Comparison of ENCODE assay signal across 8 cellular contexts in genomic region chr15:99507732-99508571, GRCh38. TPM values are rescaled to one million over a fixed set of nuclear protein-coding genes. Genes with fewer than 3 reads are reported as not detected.
DNase-seq lines count a peak whose midpoint lies in the region; ATAC-seq, FAIRE-seq and TF ChIP-seq lines count a peak whose summit lies in the region.

No MANE protein-coding gene starts in this region.

- H3K23ac ChIP-seq in IMR-90 (ENCODE audit: low read depth, low read length), result peak overlapping the region; percentile 70
- H3K23ac ChIP-seq in H1 (ENCODE audit: insufficient read length), result no peak overlapping the region

- H2BK120ac ChIP-seq in IMR-90 (ENCODE audit: low read depth, low read length), result peak overlapping the region; percentile 60
- no peak overlapping the region for H2BK120ac ChIP-seq in H1 (replicated peaks; ENCODE audit: low read depth, low read length)

- H3K27ac ChIP-seq in IMR-90 (ENCODE audit: insufficient read depth, low read length), result peak overlapping the region; percentile 86
- H3K27ac ChIP-seq in H1 (ENCODE audit: low read depth, low read length), result no peak overlapping the region
- peak overlapping the region; percentile 39 for H3K27ac ChIP-seq in rectal smooth muscle tissue (ENCODE audit: low read depth, low read length)

- H3K23me2 ChIP-seq in H1 (ENCODE audit: low read depth, low read length), result no peaks in the 10 kb centered on the region

- H4K5ac ChIP-seq in IMR-90 (ENCODE audit: low read depth, low read length) (peak overlapping the region; percentile 65), H1 (ENCODE audit: insufficient read length, low read depth, low read length) (no peak overlapping the region)

- peak overlapping the region; percentile 8 for H2AK9ac ChIP-seq in IMR-90 (replicated peaks; ENCODE audit: low read depth, low read length, poor library complexity)

- H2AFZ ChIP-seq in IMR-90 (replicated peaks; ENCODE audit: low read length, poor library complexity) (peak overlapping the region; percentile 79), H1 (ENCODE audit: low read length) (0 out of 2 replicates have a peak overlapping the region, but pooled peaks have one; percentile 45)

- H3K56ac ChIP-seq in IMR-90 (ENCODE audit: extremely low read depth, insufficient read depth, low read length), result no peak overlapping the region
- no peak overlapping the region for H3K56ac ChIP-seq in H1 (replicated peaks; ENCODE audit: insufficient read length, low read depth, low read length)

- H3K27me3 ChIP-seq in IMR-90 (ENCODE audit: control insufficient read depth, insufficient read depth, low read length), result no peaks in the 10 kb centered on the region; the same call in 1 of the 2 replicates
- H3K27me3 ChIP-seq in H1 (replicated peaks in 1 of 4; ENCODE audit: control insufficient read depth in 3 of 4, extremely low read depth in 1 of 4, insufficient read depth in 3 of 4, low read length in 3 of 4), result no peaks in the 10 kb centered on the region; a peak in 1 of 7 replicates
- no peaks in the 10 kb centered on the region for H3K27me3 ChIP-seq in rectal smooth muscle tissue (ENCODE audit: control insufficient read depth, insufficient read depth, low read length)

- dilution Hi-C loops in IMR-90 (cut with HindIII; ENCODE audit: low sequenced_read_pairs, unreplicated experiment), result no loop called here

- TF ChIP-seq RAD21 in IMR-90 (IDR thresholded peaks at IDR 0.05; ENCODE audit: low read length) (no peak), H1 (IDR thresholded peaks at IDR 0.05 in 1 of 2, conservative IDR thresholded peaks at IDR 0.05 in 1 of 2; ENCODE audit: low read depth in 2 of 2, low read length in 2 of 2) (no peak)

- TF ChIP-seq EP300 in H1 (IDR thresholded peaks at IDR 0.05; ENCODE audit: borderline replicate concordance in 1 of 2, low read depth in 2 of 2, low read length in 2 of 2), result no peak

- DNase-seq in IMR-90 (no peak), H1 (ENCODE audit: low read depth in 1 of 2, low spot score in 2 of 2) (no peak), 8988T (no peak), NCI-H82 treated with DMSO at 0.1 percent for 48 hours (lab: John Stamatoyannopoulos, UW; ENCODE audit: unreplicated experiment) (no peak)

- H3K9me3 ChIP-seq in IMR-90 (ENCODE audit: control insufficient read depth, insufficient read depth, low read length) (no peaks in the 10 kb centered on the region), H1 (ENCODE audit: insufficient read depth in 2 of 2, low read depth in 1 of 2, low read length in 1 of 2) (no peaks in the 10 kb centered on the region)

- intact Hi-C loops in IMR-90 (cut with micrococcal nuclease), result no loop called here

- ATAC-seq in GM19351 (IDR thresholded peaks at IDR 0.05; ENCODE audit: unreplicated experiment) (peak; percentile 26), IMR-90 (ENCODE audit: low read depth) (peak; percentile 80), HG03442 (IDR thresholded peaks at IDR 0.05; ENCODE audit: unreplicated experiment) (no peak), GM18907 (IDR thresholded peaks at IDR 0.05; ENCODE audit: unreplicated experiment) (no peak)

- H2AK5ac ChIP-seq in IMR-90 (ENCODE audit: low read depth, low read length) (peak overlapping the region; percentile 14; the same call in 1 of the 2 replicates), H1 (ENCODE audit: low read depth, low read length) (no peak overlapping the region)

- no peak overlapping the region; the same call in 1 of the 2 replicates for H2BK12ac ChIP-seq in H1 (ENCODE audit: low read depth, low read length)

- peak overlapping the region; percentile 77 for H4K91ac ChIP-seq in IMR-90 (ENCODE audit: insufficient read depth, low read depth, low read length)
- no peak overlapping the region for H4K91ac ChIP-seq in H1 (replicated peaks; ENCODE audit: insufficient read length, low read length)

- no peak overlapping the region for H3K4me3 ChIP-seq in IMR-90 (ENCODE audit: insufficient read depth, low read depth, low read length)
- no peak overlapping the region for H3K4me3 ChIP-seq in H1 (ENCODE audit: extremely low read depth in 1 of 4, insufficient read depth in 2 of 4, low read depth in 3 of 4, low read length in 4 of 4)
- H3K4me3 ChIP-seq in rectal smooth muscle tissue (ENCODE audit: low read length), result no peak overlapping the region

- in situ Hi-C loops in IMR-90 (cut with MboI; ENCODE audit: low sequenced_read_pairs), result no loop called here

- H2BK20ac ChIP-seq in IMR-90 (ENCODE audit: low read depth, low read length), result peak overlapping the region; percentile 86; the same call in 1 of the 2 replicates
- no peak overlapping the region for H2BK20ac ChIP-seq in H1 (ENCODE audit: low read length)

- WGBS in IMR-90 (ENCODE audit: extremely low coverage in 2 of 2, insufficient read length in 1 of 2), 2 experiments, result 24% methylated on average over 12 of the region's 23 CpGs; no CpG with 5 or more reads in 1 of the 2 experiments
- 81% methylated on average over 23 of the region's 23 CpGs; no CpG with 5 or more reads in 1 of the 2 experiments for WGBS in H1 (ENCODE audit: extremely low coverage in 1 of 2, insufficient coverage in 1 of 2, insufficient read length in 1 of 2, insufficient replicate concordance in 2 of 2, low coverage in 1 of 2, low lambda C conversion rate in 2 of 2, missing lambda C conversion rate in 1 of 2), 2 experiments

- H3K79me2 ChIP-seq in H1 (ENCODE audit: control insufficient read depth in 1 of 2, insufficient read depth in 2 of 2, low read length in 2 of 2), result no peaks in the 10 kb centered on the region

- peak overlapping the region; percentile 47; the same call in 1 of the 2 replicates for H3K14ac ChIP-seq in IMR-90 (replicated peaks; ENCODE audit: low read depth, low read length)
- no peak overlapping the region for H3K14ac ChIP-seq in H1 (ENCODE audit: insufficient read length)

- H4K20me1 ChIP-seq in IMR-90 (ENCODE audit: insufficient read depth, low read length) (no peaks in the 10 kb centered on the region), H1 (replicated peaks in 1 of 2; ENCODE audit: control insufficient read depth in 1 of 2, insufficient read depth in 2 of 2, low read length in 2 of 2) (no peaks in the 10 kb centered on the region)

- H2BK5ac ChIP-seq in IMR-90 (ENCODE audit: low read depth, low read length, poor library complexity, severe bottlenecking), result peak overlapping the region; percentile 69
- H2BK5ac ChIP-seq in H1 (ENCODE audit: low read depth, low read length), result no peak overlapping the region

- H2BK15ac ChIP-seq in IMR-90 (ENCODE audit: low read depth, low read length) (peak overlapping the region; percentile 55; the same call in 1 of the 3 replicates), H1 (ENCODE audit: low read length) (no peak overlapping the region)

- no peak for TF ChIP-seq POLR2A in IMR-90 (IDR thresholded peaks at IDR 0.05; ENCODE audit: low read depth, low read length)
- TF ChIP-seq POLR2A in H1 (IDR thresholded peaks at IDR 0.05; ENCODE audit: control extremely low read depth in 1 of 2, low read depth in 2 of 2, low read length in 2 of 2), result no peak

- peak overlapping the region; percentile 68 for H3K4ac ChIP-seq in IMR-90 (ENCODE audit: low read depth, low read length)
- H3K4ac ChIP-seq in H1 (replicated peaks; ENCODE audit: insufficient read length, low read depth, low read length), result no peak overlapping the region

- POLR2A ChIA-PET in IMR-90 (lab: Charles Lee; ENCODE audit: unreplicated experiment) (no interaction called here), H1 (lab: Charles Lee; ENCODE audit: partially characterized antibody) (no interaction called here)

- H3K9ac ChIP-seq in IMR-90 (ENCODE audit: low read depth, low read length), result peak overlapping the region; percentile 41
- no peak overlapping the region for H3K9ac ChIP-seq in H1 (replicated peaks in 1 of 4; ENCODE audit: extremely low read depth in 1 of 4, low read depth in 3 of 4, low read length in 3 of 4)
- no peak overlapping the region for H3K9ac ChIP-seq in rectal smooth muscle tissue (ENCODE audit: low read length)

- H3K4me2 ChIP-seq in IMR-90 (ENCODE audit: low read depth, low read length) (peak overlapping the region; percentile 75), H1 (ENCODE audit: insufficient read depth in 1 of 2, low read depth in 2 of 2, low read length in 2 of 2) (no peak overlapping the region)

- H3K18ac ChIP-seq in IMR-90 (ENCODE audit: low read depth, low read length) (peak overlapping the region; percentile 62), H1 (ENCODE audit: extremely low read depth, low read length) (no peak overlapping the region)

- peak overlapping the region; percentile 14 to 52; a peak in 2 of 4 replicates for H4K8ac ChIP-seq in IMR-90 (ENCODE audit: low read depth in 2 of 2, low read length in 2 of 2)
- H4K8ac ChIP-seq in H1 (ENCODE audit: extremely low read depth, insufficient read depth, low read length), result peak overlapping the region; percentile 22; the same call in 1 of the 2 replicates

- no TSS peak for BruUV-seq in IMR-90 (replicated peaks; lab: Mats Ljungman, UMichigan)

- no peak for TF ChIP-seq CTCF in IMR-90 (conservative IDR thresholded peaks at IDR 0.05; ENCODE audit: low read depth, low read length)
- no peak for TF ChIP-seq CTCF in H1 (IDR thresholded peaks at IDR 0.05; ENCODE audit: control extremely low read depth in 1 of 3, insufficient read depth in 1 of 3, low read depth in 1 of 3, low read length in 3 of 3)

- H3K36me3 ChIP-seq in IMR-90 (ENCODE audit: control insufficient read depth, insufficient read depth, low read length) (no peaks in the 10 kb centered on the region), H1 (ENCODE audit: control insufficient read depth in 2 of 4, insufficient read depth in 4 of 4, low read length in 3 of 4) (no peaks in the 10 kb centered on the region; a peak in 1 of 8 replicates), rectal smooth muscle tissue (ENCODE audit: control insufficient read depth, insufficient read depth, low read length) (no peaks in the 10 kb centered on the region)

- no peak for FAIRE-seq in H1 (lab: Jason Lieb, UNC)

- CTCF ChIA-PET in IMR-90 (lab: Yijun Ruan, JAX), result interaction anchor here (0.6 to 1.5 kb wide), 3 partner anchors 12 to 196 kb away, joined by 3 to 6 read pairs (median 3); no protein-coding TSS in a partner anchor
- CTCF ChIA-PET in H1 (lab: Charles Lee; ENCODE audit: partially characterized antibody), result interaction anchor here (1.2 to 1.4 kb wide), 2 partner anchors 34 to 99 kb away, joined by 3 to 4 read pairs; no protein-coding TSS in a partner anchor

- peaks cover 10% of the 10 kb centered on the region for H3K9me1 ChIP-seq in IMR-90 (ENCODE audit: insufficient read depth, low read length)

- H3K4me1 ChIP-seq in IMR-90 (ENCODE audit: control insufficient read depth, insufficient read depth, low read length) (peaks cover 21% of the 10 kb centered on the region), H1 (replicated peaks in 1 of 4; ENCODE audit: control insufficient read depth in 3 of 4, insufficient read depth in 4 of 4, low read length in 3 of 4) (no peaks in the 10 kb centered on the region), rectal smooth muscle tissue (ENCODE audit: control insufficient read depth, insufficient read depth, low read length) (peaks cover 11% of the 10 kb centered on the region)

- H3K79me1 ChIP-seq in IMR-90 (ENCODE audit: low read depth in 1 of 2, low read length in 2 of 2), result no peaks in the 10 kb centered on the region
- no peaks in the 10 kb centered on the region for H3K79me1 ChIP-seq in H1 (ENCODE audit: low read depth, low read length)

RNA-seq across cellular contexts. Expression of gene MEF2A, which starts 57.8 kb away (rescaled TPM):
- total RNA-seq in IMR-90 (2012; rRNA removed), result 16.7 and 20.8 TPM in 2 replicates
- 16.1 and 16.6 TPM in 2 replicates for polyA plus RNA-seq in IMR-90 (2012; rRNA removed)
- polyA plus RNA-seq in IMR-90 (2012; cell fraction: cytosol; rRNA removed), result 7.0 and 12.0 TPM in 2 replicates
- polyA plus RNA-seq in IMR-90 (2012; cell fraction: nucleus; rRNA removed; ENCODE audit: low replicate concordance), result 43.0 and 72.9 TPM in 2 replicates
- 22.5 TPM in 2 replicates for total RNA-seq in H1 (2021; fragmentation: NEBNext Ultra II Directional; extraction: Animal tissue kit (Norgen Biotek cat#: 25700))
- polyA plus RNA-seq in H1 (2011; rRNA removed), result 14.3 and 15.6 TPM in 2 replicates
- polyA plus RNA-seq in H1 (2011; cell fraction: cytosol; rRNA removed), result 12.6 TPM
- 26.9 TPM for polyA plus RNA-seq in H1 (2011; cell fraction: nucleus; rRNA removed)
- 8.7 to 13.9 TPM (median 10.7 TPM) in 4 replicates for polyA plus RNA-seq in H1 (2012, experiment 1 of 2)
- 1.2 TPM for polyA plus RNA-seq in H1 (2012, experiment 2 of 2)
- polyA plus RNA-seq in H1 (2013, experiment 1 of 2), result 10.5 TPM
- polyA plus RNA-seq in H1 (2013, experiment 2 of 2), result 10.3 TPM
- 29.3 and 33.4 TPM in 2 replicates for polyA minus RNA-seq in H1 (2011; rRNA and poly(A)+ RNA removed)
- polyA minus RNA-seq in H1 (2011; cell fraction: cytosol; rRNA and poly(A)+ RNA removed), result 15.7 TPM
- polyA minus RNA-seq in H1 (2011; cell fraction: nucleus; rRNA and poly(A)+ RNA removed), result 41.5 TPM

Comparison
In these comparisons a context has a peak if more than half of its experiments do, and no peak if none do; other contexts are left out.
1. ATAC-seq: peak in GM19351 (single experiment) and IMR-90 (single experiment); none in HG03442 (single experiment) and GM18907 (single experiment).